21 cellular contexts compared by ENCODE assay signal in genomic region chr2:43568226-43568625, GRCh38.
"Had no signal": no experiment of that assay in that cellular context is flagged by ENCODE, and none has a peak within 500 bp of the region (broad histone marks: within the 10 kb centered on the region; RNA-seq: fewer than 3 reads in every experiment).

No MANE protein-coding gene starts in this region.

- ATAC-seq: lower lobe of right lung; natural killer cell treated with Interleukin-12 subunit alpha and Interleukin-12 subunit beta and Interleukin-15 and Interleukin-18, amount 100 ng/mL, for 72 hours; pancreas; right lobe of liver; Right ventricle myocardium inferior had no signal

- H3K27ac Mint-ChIP-seq: activated naive CD8-positive, alpha-beta T cell treated with anti-CD3 and anti-CD28 coated beads, Interleukin-2, amount 10 ng/mL, durations not matched to agents 7 days and 5 days; brain; natural killer cell treated with Interleukin-12 subunit alpha and Interleukin-12 subunit beta and Interleukin-15 and Interleukin-18, amount 100 ng/mL, for 72 hours had no signal

- H3K9me3 Mint-ChIP-seq: activated naive CD8-positive, alpha-beta T cell treated with anti-CD3 and anti-CD28 coated beads, Interleukin-2, amount 10 ng/mL, durations not matched to agents 7 days and 5 days; brain; natural killer cell treated with Interleukin-12 subunit alpha and Interleukin-12 subunit beta and Interleukin-15 and Interleukin-18, amount 100 ng/mL, for 72 hours had no signal

- DNase-seq: activated CD4-positive, alpha-beta T cell treated with anti-CD3 and anti-CD28 coated beads, Interleukin-2, amount 50 U/mL, for 48 hours; activated CD4-positive, CD25-positive, alpha-beta regulatory T cell; activated CD8-positive, alpha-beta memory T cell treated with anti-CD3 and anti-CD28 coated beads, Interleukin-2, amount 50 U/mL, for 48 hours; activated naive CD8-positive, alpha-beta T cell treated with anti-CD3 and anti-CD28 coated beads, Interleukin-2, amount 10 ng/mL, durations not matched to agents 7 days and 5 days; caudate nucleus; erythroblast; foreskin melanocyte; glutamatergic neuron; hippocampal formation; lower lobe of right lung; pancreas; right lobe of liver; small intestine; stimulated activated CD4-positive, alpha-beta T cell treated with anti-CD3 and anti-CD28 coated beads, Interleukin-15, amount 100 ng/mL, for 24 hours; stimulated activated CD4-positive, alpha-beta T cell treated with anti-CD3 and anti-CD28 coated beads, Interleukin-2, amount 100 ng/mL, for 48 hours; SW 1271; testis; upper lobe of left lung had no signal

- H3K27me3 Mint-ChIP-seq: activated naive CD8-positive, alpha-beta T cell treated with anti-CD3 and anti-CD28 coated beads, Interleukin-2, amount 10 ng/mL, durations not matched to agents 7 days and 5 days; brain; natural killer cell treated with Interleukin-12 subunit alpha and Interleukin-12 subunit beta and Interleukin-15 and Interleukin-18, amount 100 ng/mL, for 72 hours had no signal

- H3K4me3 Mint-ChIP-seq: activated naive CD8-positive, alpha-beta T cell treated with anti-CD3 and anti-CD28 coated beads, Interleukin-2, amount 10 ng/mL, durations not matched to agents 7 days and 5 days; brain; natural killer cell treated with Interleukin-12 subunit alpha and Interleukin-12 subunit beta and Interleukin-15 and Interleukin-18, amount 100 ng/mL, for 72 hours had no signal

- H3K4me1 Mint-ChIP-seq: brain had no signal
